In genomic region chr5:142795246-142795645, GRCh38 we compare ENCODE assay signal across 18 cellular contexts. TPM values are rescaled to one million over a fixed set of nuclear protein-coding genes. Genes with fewer than 3 reads are reported as not detected.
DNase-seq lines count a peak whose midpoint lies in the region; ATAC-seq and TF ChIP-seq lines count a peak whose summit lies in the region.
"Had no signal": no experiment of that assay in that cellular context is flagged by ENCODE, and none has a peak within 500 bp of the region (broad histone marks: within the 10 kb centered on the region; RNA-seq: fewer than 3 reads in every experiment).

No MANE protein-coding gene starts in this region.

- no peak overlapping the region for H3K4me3 Mint-ChIP-seq in CD8-positive, alpha-beta T cell
- H3K4me3 Mint-ChIP-seq in activated CD4-positive, alpha-beta memory T cell treated with anti-CD3 and anti-CD28 coated beads, Interleukin-2, amount 10 ng/mL, durations not matched to agents 7 days and 5 days, result no peak overlapping the region

- ATAC-seq in CD8-positive, alpha-beta T cell, result no peak
- peak; percentile 52 for ATAC-seq in HG03159 (IDR thresholded peaks at IDR 0.05; ENCODE audit: unreplicated experiment)
- no peak for ATAC-seq in GM18519 (IDR thresholded peaks at IDR 0.05; ENCODE audit: low FRiP score, unreplicated experiment)
- no peak for ATAC-seq in HG03342 (IDR thresholded peaks at IDR 0.05; ENCODE audit: unreplicated experiment)
- ATAC-seq: gastrocnemius medialis had no signal

- H3K36me3 ChIP-seq in CD8-positive, alpha-beta T cell (ENCODE audit: insufficient read depth, low read length), result no peaks in the 10 kb centered on the region
- no peaks in the 10 kb centered on the region for H3K36me3 ChIP-seq in H7 (replicated peaks; ENCODE audit: control insufficient read depth, insufficient read depth, low read length)
- H3K36me3 ChIP-seq: ascending aorta, gastrocnemius medialis, WERI-Rb-1 had no signal

- POLR2A ChIA-PET in CD8-positive, alpha-beta T cell (lab: Charles Lee), result interaction anchor here (0.9 to 1.1 kb wide), 2 partner anchors 9 to 25 kb away, joined by 4 to 5 read pairs; partner anchors contain the start of gene ARHGAP26
- POLR2A ChIA-PET in activated CD4-positive, alpha-beta memory T cell treated with anti-CD3 and anti-CD28 coated beads, Interleukin-2, amount 10 ng/mL, durations not matched to agents 7 days and 5 days (lab: Charles Lee), result no interaction called here

- H3K9me3 Mint-ChIP-seq in CD8-positive, alpha-beta T cell, result no peaks in the 10 kb centered on the region
- H3K9me3 Mint-ChIP-seq in activated CD4-positive, alpha-beta memory T cell treated with anti-CD3 and anti-CD28 coated beads, Interleukin-2, amount 10 ng/mL, durations not matched to agents 7 days and 5 days, result no peaks in the 10 kb centered on the region

- H3K27ac ChIP-seq in CD8-positive, alpha-beta T cell (ENCODE audit: low read depth, low read length), result no peak overlapping the region
- H3K27ac ChIP-seq: C4-2B, gastrocnemius medialis, WERI-Rb-1 had no signal

- H3K4me1 ChIP-seq in CD8-positive, alpha-beta T cell (ENCODE audit: insufficient read depth, low read length), result peaks cover 52% of the 10 kb centered on the region
- H3K4me1 ChIP-seq: gastrocnemius medialis had no signal

- intact Hi-C loops in CD8-positive, alpha-beta T cell (cut with DNase I, micrococcal nuclease), result no loop called here

- no peaks in the 10 kb centered on the region for H3K9me3 ChIP-seq in CD8-positive, alpha-beta T cell (ENCODE audit: low read length)
- H3K9me3 ChIP-seq: ascending aorta, gastrocnemius medialis had no signal

- peaks cover 76% of the 10 kb centered on the region for H3K4me1 Mint-ChIP-seq in CD8-positive, alpha-beta T cell (ENCODE audit: low read depth)
- peaks cover 49% of the 10 kb centered on the region for H3K4me1 Mint-ChIP-seq in activated CD4-positive, alpha-beta memory T cell treated with anti-CD3 and anti-CD28 coated beads, Interleukin-2, amount 10 ng/mL, durations not matched to agents 7 days and 5 days

- peak overlapping the region; percentile 32 for H3K27ac Mint-ChIP-seq in CD8-positive, alpha-beta T cell
- H3K27ac Mint-ChIP-seq in activated CD4-positive, alpha-beta memory T cell treated with anti-CD3 and anti-CD28 coated beads, Interleukin-2, amount 10 ng/mL, durations not matched to agents 7 days and 5 days, result no peak overlapping the region

- no peak overlapping the region for H3K4me3 ChIP-seq in CD8-positive, alpha-beta T cell (ENCODE audit: low read depth, low read length)
- H3K4me3 ChIP-seq in H7 (ENCODE audit: insufficient read depth, low read depth, low read length), result no peak overlapping the region
- H3K4me3 ChIP-seq: ascending aorta, gastrocnemius medialis had no signal

- H3K27me3 Mint-ChIP-seq in CD8-positive, alpha-beta T cell (ENCODE audit: low read depth), result no peaks in the 10 kb centered on the region
- no peaks in the 10 kb centered on the region for H3K27me3 Mint-ChIP-seq in activated CD4-positive, alpha-beta memory T cell treated with anti-CD3 and anti-CD28 coated beads, Interleukin-2, amount 10 ng/mL, durations not matched to agents 7 days and 5 days

- H3K36me3 Mint-ChIP-seq in CD8-positive, alpha-beta T cell, result peaks cover 12% of the 10 kb centered on the region
- peaks cover 4% of the 10 kb centered on the region for H3K36me3 Mint-ChIP-seq in activated CD4-positive, alpha-beta memory T cell treated with anti-CD3 and anti-CD28 coated beads, Interleukin-2, amount 10 ng/mL, durations not matched to agents 7 days and 5 days (ENCODE audit: low read depth)

- CTCF ChIA-PET in CD8-positive, alpha-beta T cell (lab: Charles Lee), result interaction anchor here (1.1 to 1.4 kb wide), 3 partner anchors 43 to 85 kb away, joined by 3 to 4 read pairs (median 3); no protein-coding TSS in a partner anchor
- CTCF ChIA-PET in activated CD4-positive, alpha-beta memory T cell treated with anti-CD3 and anti-CD28 coated beads, Interleukin-2, amount 10 ng/mL, durations not matched to agents 7 days and 5 days (lab: Charles Lee), result interaction anchor here (0.7 kb wide), 1 partner anchor 82 kb away, joined by 3 read pairs; no protein-coding TSS in a partner anchor

- DNase-seq in CD8-positive, alpha-beta T cell, result no peak
- peak; percentile 68 for DNase-seq in RPMI8226
- peak; percentile 74 for DNase-seq in medulla oblongata (ENCODE audit: extremely low spot score)
- no peak for DNase-seq in H7
- DNase-seq in activated CD4-positive, alpha-beta memory T cell treated with anti-CD3 and anti-CD28 coated beads, Interleukin-2, amount 10 ng/mL, durations not matched to agents 7 days and 5 days, result no peak
- DNase-seq: effector memory CD4-positive, alpha-beta T cell; gastrocnemius medialis; GOT3; left colon; NCI-H2107; nucleus accumbens; stimulated activated CD4-positive, alpha-beta T cell treated with anti-CD3 and anti-CD28 coated beads, Interleukin-15, amount 100 ng/mL, for 24 hours; WERI-Rb-1 had no signal

- no peak for TF ChIP-seq CTCF in CD8-positive, alpha-beta T cell (IDR thresholded peaks at IDR 0.05)

- no peaks in the 10 kb centered on the region for H3K27me3 ChIP-seq in CD8-positive, alpha-beta T cell (ENCODE audit: insufficient read depth, low read length)
- H3K27me3 ChIP-seq in H7 (ENCODE audit: control insufficient read depth, insufficient read depth, low read length), result no peaks in the 10 kb centered on the region
- H3K27me3 ChIP-seq: ascending aorta, gastrocnemius medialis had no signal

RNA-seq across cellular contexts. Expression of gene ARHGAP26, which starts 25.1 kb away (rescaled TPM):
- total RNA-seq in CD8-positive, alpha-beta T cell, result 10 to 100 TPM; 46.0 to 46.6 TPM
- total RNA-seq in H7 (2014; rRNA removed; shearing (Covaris generic)), result 5.9 and 10.6 TPM in 2 replicates
- total RNA-seq in activated CD4-positive, alpha-beta memory T cell treated with anti-CD3 and anti-CD28 coated beads, Interleukin-2, amount 10 ng/mL, durations not matched to agents 7 days and 5 days, result 10 to 100 TPM; 14.8 to 17.1 TPM

Comparison
In these comparisons a context has a peak if more than half of its experiments do, and no peak if none do; other contexts are left out.
1. DNase-seq: peak in RPMI8226 (single experiment) and medulla oblongata (single experiment); none in CD8-positive, alpha-beta T cell (0 of 7), H7 (single experiment) and activated CD4-positive, alpha-beta memory T cell treated with anti-CD3 and anti-CD28 coated beads, Interleukin-2, amount 10 ng/mL, durations not matched to agents 7 days and 5 days (single experiment).